Comparison of ENCODE assay signal across 20 cellular contexts in genomic region chr5:169001392-169001791, GRCh38.
DNase-seq lines count a peak whose midpoint lies in the region; ATAC-seq and TF ChIP-seq lines count a peak whose summit lies in the region.
"Had no signal": no experiment of that assay in that cellular context is flagged by ENCODE, and none has a peak within 500 bp of the region (broad histone marks: within the 10 kb centered on the region; RNA-seq: fewer than 3 reads in every experiment).

No MANE protein-coding gene starts in this region.

- peaks cover 0 to 16% (median 5%) of the 10 kb centered on the region in 9 donors for H3K4me1 ChIP-seq in heart right ventricle
- peaks cover 10% of the 10 kb centered on the region for H3K4me1 ChIP-seq in left ventricle myocardium inferior
- H3K4me1 ChIP-seq in right atrium auricular region: peaks cover 0 to 14% of the 10 kb centered on the region in 2 donors
- H3K4me1 ChIP-seq: BLaER1 had no signal

- no peak overlapping the region for H3K27ac ChIP-seq in heart right ventricle
- peak overlapping the region; percentile 10 for H3K27ac ChIP-seq in left ventricle myocardium inferior (replicated peaks)
- no peak overlapping the region for H3K27ac ChIP-seq in right atrium auricular region
- H3K27ac ChIP-seq: 22Rv1, BLaER1, C4-2B had no signal

- H3K9me3 ChIP-seq in heart right ventricle: no peaks in the 10 kb centered on the region
- no peaks in the 10 kb centered on the region for H3K9me3 ChIP-seq in left ventricle myocardium inferior (replicated peaks)
- no peaks in the 10 kb centered on the region for H3K9me3 ChIP-seq in right atrium auricular region
- H3K9me3 ChIP-seq: BLaER1, Caco-2, HAP-1 had no signal

- peaks cover 3% of the 10 kb centered on the region for H3K36me3 Mint-ChIP-seq in nephron (ENCODE audit: low read depth)
- no peaks in the 10 kb centered on the region for H3K36me3 Mint-ChIP-seq in stimulated activated effector memory CD8-positive, alpha-beta T cell treated with anti-CD3 and anti-CD28 coated beads, Interleukin-12 subunit alpha, Interleukin-12 subunit beta, amount 100 ng/mL, for 72 hours
- H3K36me3 Mint-ChIP-seq: CD4-positive, CD25-positive, alpha-beta regulatory T cell; CD8-positive, alpha-beta T cell had no signal

- intact Hi-C loops in Right ventricle myocardium inferior (cut with DNase I) (no loop called here), heart right ventricle (cut with DNase I) (loop anchor here in 1 of 10 donors (5.0 kb wide), 1 partner anchor 301 kb away; the partner anchor contains the start of gene SLIT3), left ventricle myocardium inferior (cut with micrococcal nuclease) (no loop called here), left ventricle myocardium superior (cut with micrococcal nuclease) (loop anchor here (10.0 kb wide), 1 partner anchor 303 kb away; the partner anchor contains the start of gene SLIT3)

- H3K27me3 ChIP-seq in heart right ventricle: peaks cover 0 to 9% (median 0%) of the 10 kb centered on the region in 7 donors
- peaks cover 18% of the 10 kb centered on the region for H3K27me3 ChIP-seq in left ventricle myocardium inferior (ENCODE audit: low read depth)
- no peaks in the 10 kb centered on the region for H3K27me3 ChIP-seq in right atrium auricular region
- H3K27me3 ChIP-seq: BLaER1 had no signal

- no peak for DNase-seq in Right ventricle myocardium inferior (ENCODE audit: missing footprints)
- DNase-seq in heart right ventricle: no peak
- no peak for DNase-seq in left ventricle myocardium inferior
- DNase-seq in right atrium auricular region (ENCODE audit: low spot score): no peak
- no peak for DNase-seq in left ventricle myocardium superior
- DNase-seq in stimulated activated effector memory CD8-positive, alpha-beta T cell treated with anti-CD3 and anti-CD28 coated beads, Interleukin-12 subunit alpha, Interleukin-12 subunit beta, amount 100 ng/mL, for 72 hours (ENCODE audit: low spot score in 2 of 2): no peak
- DNase-seq: Caco-2; CD4-positive, CD25-positive, alpha-beta regulatory T cell; CD8-positive, alpha-beta T cell; DMS153; DND-41; GOT3; HFFc6 had no signal

- no peak overlapping the region for H3K4me3 Mint-ChIP-seq in nephron
- no peak overlapping the region for H3K4me3 Mint-ChIP-seq in stimulated activated effector memory CD8-positive, alpha-beta T cell treated with anti-CD3 and anti-CD28 coated beads, Interleukin-12 subunit alpha, Interleukin-12 subunit beta, amount 100 ng/mL, for 72 hours
- H3K4me3 Mint-ChIP-seq: B cell; CD4-positive, CD25-positive, alpha-beta regulatory T cell; CD8-positive, alpha-beta T cell; HFFc6 had no signal

- 69 to 78% methylated on average over 3 of the region's 3 CpGs for WGBS in heart right ventricle, 2 donors

- TF ChIP-seq CTCF in heart right ventricle (IDR thresholded peaks at IDR 0.05) (no peak), left ventricle myocardium inferior (IDR thresholded peaks at IDR 0.05; ENCODE audit: borderline replicate concordance) (no peak), right atrium auricular region (IDR thresholded peaks at IDR 0.05) (no peak), nephron (IDR thresholded peaks at IDR 0.05; ENCODE audit: unreplicated experiment in 3 of 3) (no peak)

- H3K27ac Mint-ChIP-seq in nephron: peak overlapping the region; percentile 79 to 88 (median 82)
- H3K27ac Mint-ChIP-seq in stimulated activated effector memory CD8-positive, alpha-beta T cell treated with anti-CD3 and anti-CD28 coated beads, Interleukin-12 subunit alpha, Interleukin-12 subunit beta, amount 100 ng/mL, for 72 hours: no peak overlapping the region
- H3K27ac Mint-ChIP-seq: B cell; CD4-positive, CD25-positive, alpha-beta regulatory T cell; CD8-positive, alpha-beta T cell; HFFc6 had no signal

- H3K9me3 Mint-ChIP-seq in nephron: no peaks in the 10 kb centered on the region
- H3K9me3 Mint-ChIP-seq in stimulated activated effector memory CD8-positive, alpha-beta T cell treated with anti-CD3 and anti-CD28 coated beads, Interleukin-12 subunit alpha, Interleukin-12 subunit beta, amount 100 ng/mL, for 72 hours: no peaks in the 10 kb centered on the region
- H3K9me3 Mint-ChIP-seq: CD8-positive, alpha-beta T cell; HFFc6 had no signal

- H3K4me3 ChIP-seq in heart right ventricle (no peak overlapping the region), left ventricle myocardium inferior (no peak overlapping the region), right atrium auricular region (no peak overlapping the region)
- H3K4me3 ChIP-seq: BLaER1, HAP-1 had no signal

- ATAC-seq in Right ventricle myocardium inferior (peak; percentile 35), heart right ventricle (no peak), left ventricle myocardium superior (peak; percentile 29), HG03159 (IDR thresholded peaks at IDR 0.05; ENCODE audit: unreplicated experiment) (no peak)
- no peak for ATAC-seq in stimulated activated effector memory CD8-positive, alpha-beta T cell treated with anti-CD3 and anti-CD28 coated beads, Interleukin-12 subunit alpha, Interleukin-12 subunit beta, amount 100 ng/mL, for 72 hours
- ATAC-seq: CD8-positive, alpha-beta T cell had no signal

- H3K27me3 Mint-ChIP-seq in nephron (ENCODE audit: low read depth): peaks cover 18% of the 10 kb centered on the region
- H3K27me3 Mint-ChIP-seq: CD4-positive, CD25-positive, alpha-beta regulatory T cell had no signal

- peaks cover 55% of the 10 kb centered on the region for H3K4me1 Mint-ChIP-seq in nephron
- no peaks in the 10 kb centered on the region for H3K4me1 Mint-ChIP-seq in stimulated activated effector memory CD8-positive, alpha-beta T cell treated with anti-CD3 and anti-CD28 coated beads, Interleukin-12 subunit alpha, Interleukin-12 subunit beta, amount 100 ng/mL, for 72 hours
- H3K4me1 Mint-ChIP-seq: B cell; CD4-positive, CD25-positive, alpha-beta regulatory T cell had no signal

- H3K36me3 ChIP-seq in heart right ventricle: no peaks in the 10 kb centered on the region
- H3K36me3 ChIP-seq in left ventricle myocardium inferior: no peaks in the 10 kb centered on the region
- no peaks in the 10 kb centered on the region for H3K36me3 ChIP-seq in right atrium auricular region
- H3K36me3 ChIP-seq: BLaER1, HAP-1 had no signal

Comparison
In these comparisons a context has a peak if more than half of its experiments do, and no peak if none do; other contexts are left out.
1. ATAC-seq: peak in Right ventricle myocardium inferior (single experiment) and left ventricle myocardium superior (single experiment); none in heart right ventricle (0 of 8), stimulated activated effector memory CD8-positive, alpha-beta T cell treated with anti-CD3 and anti-CD28 coated beads, Interleukin-12 subunit alpha, Interleukin-12 subunit beta, amount 100 ng/mL, for 72 hours (single experiment) and HG03159 (single experiment).